9 cellular contexts compared by ENCODE assay signal in genomic region chr3:57068437-57069089, GRCh38. TPM values are rescaled to one million over a fixed set of nuclear protein-coding genes. Genes with fewer than 3 reads are reported as not detected.
DNase-seq lines count a peak whose midpoint lies in the region; ATAC-seq, FAIRE-seq and TF ChIP-seq lines count a peak whose summit lies in the region.
"Had no signal": no experiment of that assay in that cellular context is flagged by ENCODE, and none has a peak within 500 bp of the region (broad histone marks: within the 10 kb centered on the region; RNA-seq: fewer than 3 reads in every experiment).

No MANE protein-coding gene starts in this region.

- DNase-seq in GM12892 (ENCODE audit: insufficient read length) (peak; percentile 52), ascending aorta (ENCODE audit: low spot score in 2 of 2) (peak; percentile 24 to 82), right lobe of liver (no peak), ureter (ENCODE audit: low spot score) (peak; percentile 59), G401 (ENCODE audit: low spot score) (no peak), NCI-H2196 (lab: John Stamatoyannopoulos, UW; ENCODE audit: unreplicated experiment) (no peak)

- ATAC-seq in GM21825 (IDR thresholded peaks at IDR 0.05; ENCODE audit: unreplicated experiment) (peak; percentile 100), right lobe of liver (peak; percentile 39 to 70 (median 58))

- intact Hi-C loops in ascending aorta (cut with DNase I) (no loop called here), right lobe of liver (cut with DNase I) (no loop called here)

- H3K9ac ChIP-seq in HUES64 (ENCODE audit: low read depth, low read length): 0 out of 2 replicates have a peak overlapping the region, but pooled peaks have one; percentile 14

- peaks cover 9% of the 10 kb centered on the region; the same call in 1 of the 2 replicates for H3K4me1 ChIP-seq in HUES64 (ENCODE audit: insufficient read depth, low read length)
- peaks cover 0 to 12% of the 10 kb centered on the region in 2 donors for H3K4me1 ChIP-seq in ascending aorta
- no peaks in the 10 kb centered on the region for H3K4me1 ChIP-seq in right lobe of liver

- 91% methylated on average over 11 of the region's 11 CpGs for WGBS in HUES64
- 54% methylated on average over 11 of the region's 11 CpGs for WGBS in right lobe of liver (ENCODE audit: insufficient coverage, low coverage, low lambda C conversion rate, missing lambda C conversion rate)

- no peaks in the 10 kb centered on the region for H3K36me3 ChIP-seq in HUES64 (ENCODE audit: insufficient read depth, low read length)
- no peaks in the 10 kb centered on the region for H3K36me3 ChIP-seq in ascending aorta
- no peaks in the 10 kb centered on the region for H3K36me3 ChIP-seq in right lobe of liver

- in situ Hi-C loops in G401 (cut with HindIII; ENCODE audit: low sequenced_read_pairs): no loop called here

- TF ChIP-seq CTCF in ascending aorta (IDR thresholded peaks at IDR 0.05): no peak
- no peak for TF ChIP-seq CTCF in right lobe of liver (IDR thresholded peaks at IDR 0.05)

- H3K27me3 ChIP-seq in HUES64 (ENCODE audit: insufficient read depth, low read length) (no peaks in the 10 kb centered on the region), ascending aorta (no peaks in the 10 kb centered on the region), right lobe of liver (no peaks in the 10 kb centered on the region)

- FAIRE-seq in GM12892 (lab: Jason Lieb, UNC): peak; percentile 99

- H3K9me3 ChIP-seq in HUES64 (ENCODE audit: insufficient read depth, low read depth, low read length) (peaks cover 5% of the 10 kb centered on the region; the same call in 1 of the 2 replicates), ascending aorta (no peaks in the 10 kb centered on the region), right lobe of liver (no peaks in the 10 kb centered on the region)

- TF ChIP-seq POLR2A in GM12892 (IDR thresholded peaks at IDR 0.05; ENCODE audit: low read depth, low read length) (no peak), right lobe of liver (IDR thresholded peaks at IDR 0.05) (no peak)

- H3K4me3 ChIP-seq in HUES64 (ENCODE audit: low read length) (no peak overlapping the region), ascending aorta (no peak overlapping the region), right lobe of liver (no peak overlapping the region)

- H3K27ac ChIP-seq in HUES64 (ENCODE audit: low read depth, low read length): no peak overlapping the region
- H3K27ac ChIP-seq in ascending aorta: peak overlapping the region; percentile 27 to 56
- no peak overlapping the region for H3K27ac ChIP-seq in right lobe of liver

RNA-seq across cellular contexts. Expression of gene SPATA12, which starts 8.1 kb away (rescaled TPM):
- polyA plus RNA-seq in GM12892 (2012; ENCODE audit: missing spikeins): not detected
- 0.30 TPM for polyA plus RNA-seq in HUES64 (2013, experiment 1 of 2)
- polyA plus RNA-seq in HUES64 (2013, experiment 2 of 2): 0.32 TPM
- total RNA-seq in ascending aorta (not detected), right lobe of liver (under 1 TPM in 1 of 6 experiments, not detected in 5; 0.09 TPM), ureter (not detected)
- not detected in 2 replicates for total RNA-seq in G401 (2014; rRNA removed; shearing (Covaris generic))
- total RNA-seq: T-helper 2 cell treated with Interferon-gamma antibody and Interleukin-4, amounts not matched to agents 100 ng/mL and 5 ng/mL, for 36 hours had no signal

Comparison
In these comparisons a context has a peak if more than half of its experiments do, and no peak if none do; other contexts are left out.
1. DNase-seq: peak in GM12892 (single experiment), ascending aorta (2 of 2) and ureter (single experiment); none in right lobe of liver (0 of 3), G401 (single experiment) and NCI-H2196 (single experiment).
2. H3K27ac ChIP-seq: peak in ascending aorta (2 of 2); none in HUES64 (single experiment) and right lobe of liver (0 of 3).